Comparison of ENCODE assay signal across 11 cellular contexts in genomic region chr10:73857446-73857845, GRCh38. TPM values are rescaled to one million over a fixed set of nuclear protein-coding genes. Genes with fewer than 3 reads are reported as not detected.
A peak's percentile ranks its signal among the peaks of the same experiment; 100 is the strongest.
DNase-seq lines count a peak whose midpoint lies in the region; ATAC-seq and TF ChIP-seq lines count a peak whose summit lies in the region.
"Had no signal": no experiment of that assay in that cellular context is flagged by ENCODE, and none has a peak within 500 bp of the region (broad histone marks: within the 10 kb centered on the region; RNA-seq: fewer than 3 reads in every experiment).

No MANE protein-coding gene starts in this region.

- CTCF ChIA-PET in SK-N-SH (lab: Yijun Ruan, JAX), result interaction anchor here (28.7 to 37.3 kb wide), 2 partner anchors 13 to 16 kb away, joined by 753 read pairs; partner anchors contain the start of gene CAMK2G
- CTCF ChIA-PET in PC-3 (lab: Charles Lee), result no interaction called here

- in situ Hi-C loops in astrocyte of the spinal cord (cut with HindIII; ENCODE audit: low sequenced_read_pairs), result no loop called here

- H3K9ac ChIP-seq in SK-N-SH, result no peak overlapping the region
- no peak overlapping the region for H3K9ac ChIP-seq in PC-3 (ENCODE audit: low read length)

- 83% methylated on average over 10 of the region's 10 CpGs for WGBS in SK-N-SH (ENCODE audit: low lambda C conversion rate)

- H3K4me3 ChIP-seq in SK-N-SH (ENCODE audit: low read depth in 2 of 2, low read length in 1 of 2) (no peak overlapping the region), astrocyte of the spinal cord (ENCODE audit: low read depth, low read length) (no peak overlapping the region), PC-3 (ENCODE audit: low read length) (no peak overlapping the region)
- H3K4me3 ChIP-seq: heart right ventricle had no signal

- H3K9me2 ChIP-seq in SK-N-SH (no peaks in the 10 kb centered on the region), PC-3 (replicated peaks; ENCODE audit: low read length) (no peaks in the 10 kb centered on the region)

- ATAC-seq in SK-N-SH treated with all-trans-retinoic acid at 6 μM for 48 hours, result peak; percentile 62
- ATAC-seq in GM21360 (IDR thresholded peaks at IDR 0.05; ENCODE audit: unreplicated experiment), result no peak
- ATAC-seq in PC-3, result no peak

- H3F3A ChIP-seq in SK-N-SH (replicated peaks; ENCODE audit: insufficient read depth) (peaks cover 7% of the 10 kb centered on the region), PC-3 (ENCODE audit: low read length, unreplicated experiment) (no peaks in the 10 kb centered on the region)

- intact Hi-C loops in PC-3 (cut with micrococcal nuclease), result no loop called here

- no peak for TF ChIP-seq RAD21 in SK-N-SH (IDR thresholded peaks at IDR 0.05; ENCODE audit: low read length)

- DNase-seq in SK-N-SH (no peak), NOMO-1 (lab: John Stamatoyannopoulos, UW; ENCODE audit: unreplicated experiment in 2 of 2) (peak; percentile 48 to 80), astrocyte of the spinal cord (ENCODE audit: low read depth, low spot score) (peak; percentile 66), PC-3 (no peak), NCI-H1092 (lab: John Stamatoyannopoulos, UW) (no peak)
- peak; percentile 26 to 39 for DNase-seq in stimulated activated CD4-positive, alpha-beta T cell treated with anti-CD3 and anti-CD28 coated beads, Interleukin-2, amount 100 ng/mL, for 24 hours
- DNase-seq: heart right ventricle, NCI-H526 treated with DMSO at 0.1 percent for 48 hours had no signal

- H3K27me3 ChIP-seq in SK-N-SH (ENCODE audit: insufficient read depth) (no peaks in the 10 kb centered on the region), PC-3 (ENCODE audit: low read length) (no peaks in the 10 kb centered on the region)
- H3K27me3 ChIP-seq: heart right ventricle had no signal

- H2AFZ ChIP-seq in SK-N-SH (ENCODE audit: low read depth), result no peak overlapping the region
- H2AFZ ChIP-seq in PC-3 (ENCODE audit: low read length), result no peak overlapping the region

- no peaks in the 10 kb centered on the region for H3K9me3 ChIP-seq in SK-N-SH
- H3K9me3 ChIP-seq in PC-3 (ENCODE audit: low read length), result no peaks in the 10 kb centered on the region
- H3K9me3 ChIP-seq: heart right ventricle had no signal

- no peak for TF ChIP-seq EP300 in SK-N-SH (IDR thresholded peaks at IDR 0.05; ENCODE audit: borderline replicate concordance in 1 of 2, low read depth in 1 of 2, low read length in 1 of 2)

- H3K4me1 ChIP-seq in SK-N-SH (ENCODE audit: control insufficient read depth in 1 of 2, insufficient read depth in 2 of 2, low read depth in 1 of 2, low read length in 1 of 2), result peaks cover 0 to 2% of the 10 kb centered on the region in 2 experiments; a peak in 1 of 4 replicates
- H3K4me1 ChIP-seq in PC-3 (ENCODE audit: insufficient read depth, low read length), result no peaks in the 10 kb centered on the region

- POLR2A ChIA-PET in SK-N-SH (lab: Yijun Ruan, JAX), result no interaction called here
- POLR2A ChIA-PET in PC-3 (lab: Charles Lee; ENCODE audit: unreplicated experiment), result no interaction called here

- H3K79me2 ChIP-seq in SK-N-SH (ENCODE audit: insufficient read depth) (peaks cover 25% of the 10 kb centered on the region; the same call in 1 of the 2 replicates), PC-3 (ENCODE audit: low read length) (peaks cover 83% of the 10 kb centered on the region)

- H3K36me3 ChIP-seq in SK-N-SH (replicated peaks in 1 of 2; ENCODE audit: control insufficient read depth in 1 of 2, insufficient read depth in 2 of 2, low read length in 1 of 2), result peaks cover 11 to 73% of the 10 kb centered on the region in 2 experiments
- H3K36me3 ChIP-seq in PC-3 (ENCODE audit: low read depth, low read length), result peaks cover 96% of the 10 kb centered on the region

- H3K4me2 ChIP-seq in SK-N-SH (no peak overlapping the region), PC-3 (ENCODE audit: low read length) (no peak overlapping the region)

- BruUV-seq in PC-3 (replicated peaks; lab: Mats Ljungman, UMichigan), result no TSS peak

- TF ChIP-seq CTCF in SK-N-SH (IDR thresholded peaks at IDR 0.05) (no peak), astrocyte of the spinal cord (IDR thresholded peaks at IDR 0.05; ENCODE audit: low read depth, low read length) (no peak), PC-3 (conservative IDR thresholded peaks at IDR 0.05; ENCODE audit: low read depth, low read length) (no peak)

- H4K20me1 ChIP-seq in SK-N-SH (ENCODE audit: insufficient read depth) (peaks cover 18% of the 10 kb centered on the region; the same call in 1 of the 2 replicates), PC-3 (ENCODE audit: low read length) (peaks cover 45% of the 10 kb centered on the region)

- H3K27ac ChIP-seq in SK-N-SH (ENCODE audit: low read depth in 2 of 2, low read length in 1 of 2) (no peak overlapping the region), PC-3 (ENCODE audit: low read length) (no peak overlapping the region)
- H3K27ac ChIP-seq: 22Rv1, heart right ventricle had no signal

TF ChIP-seq in SK-N-SH treated with all-trans-retinoic acid at 6 μM for 48 hours, 23 proteins besides CTCF, POLR2A, EP300 and RAD21 (continues in another document):
- no peak for TF ChIP-seq RARB (CRISPR knock-in tag; IDR thresholded peaks at IDR 0.05)
- TF ChIP-seq TOX (CRISPR knock-in tag; IDR thresholded peaks at IDR 0.05; ENCODE audit: borderline replicate concordance), result no peak
- no peak for TF ChIP-seq ZNF8 (CRISPR knock-in tag; IDR thresholded peaks at IDR 0.05)
- TF ChIP-seq CSRNP3 (CRISPR knock-in tag; IDR thresholded peaks at IDR 0.05), result no peak
- TF ChIP-seq BACH2 (CRISPR knock-in tag; IDR thresholded peaks at IDR 0.05; ENCODE audit: borderline replicate concordance), result no peak
- TF ChIP-seq ZFP30 (CRISPR knock-in tag; IDR thresholded peaks at IDR 0.05), result no peak
- no peak for TF ChIP-seq ISL1 (CRISPR knock-in tag; IDR thresholded peaks at IDR 0.05)
- TF ChIP-seq ZFP3 (CRISPR knock-in tag; IDR thresholded peaks at IDR 0.05), result no peak

TF ChIP-seq in SK-N-SH, 30 proteins besides CTCF, POLR2A, EP300 and RAD21:
- TF ChIP-seq FOXM1 (IDR thresholded peaks at IDR 0.05; ENCODE audit: low read depth), result no peak
- TF ChIP-seq SIN3A (IDR thresholded peaks at IDR 0.05; ENCODE audit: borderline replicate concordance, low read depth, low read length), result no peak
- no peak for TF ChIP-seq JUND (IDR thresholded peaks at IDR 0.05)
- no peak for TF ChIP-seq RCOR1 (IDR thresholded peaks at IDR 0.05; ENCODE audit: low read length)
- no peak for TF ChIP-seq IRF3 (IDR thresholded peaks at IDR 0.05; ENCODE audit: low read depth, low read length)
- no peak for TF ChIP-seq RXRA (IDR thresholded peaks at IDR 0.05; ENCODE audit: borderline replicate concordance, low read depth)
- TF ChIP-seq EZH2phosphoT487 (IDR thresholded peaks at IDR 0.05; ENCODE audit: borderline replicate concordance, low read depth), result no peak
- TF ChIP-seq TAF1 (IDR thresholded peaks at IDR 0.05; ENCODE audit: borderline replicate concordance, low read depth, low read length), result no peak
- TF ChIP-seq MEF2A (IDR thresholded peaks at IDR 0.05; ENCODE audit: borderline replicate concordance, low read depth), result no peak
TF ChIP-seq in SK-N-SH: peak in this region for 0.

RNA-seq across cellular contexts. Expression of gene CAMK2G, which starts 16.9 kb away (rescaled TPM):
- 41.4 and 52.2 TPM in 2 replicates for polyA plus RNA-seq in SK-N-SH (2012; rRNA removed)
- polyA plus RNA-seq in SK-N-SH (2012; cell fraction: cytosol; rRNA removed), result 29.0 and 35.7 TPM in 2 replicates
- 103 and 119 TPM in 2 replicates for polyA plus RNA-seq in SK-N-SH (2012; cell fraction: nucleus; rRNA removed)
- 170 and 179 TPM in 2 replicates for total RNA-seq in PC-3 (2014; rRNA removed)

RNA-seq across cellular contexts. Expression of gene NDST2, which starts 46.0 kb away (rescaled TPM):
- polyA plus RNA-seq in SK-N-SH (2012; rRNA removed), result 22.1 and 24.1 TPM in 2 replicates
- polyA plus RNA-seq in SK-N-SH (2012; cell fraction: cytosol; rRNA removed), result 10.5 and 14.1 TPM in 2 replicates
- polyA plus RNA-seq in SK-N-SH (2012; cell fraction: nucleus; rRNA removed), result 69.9 and 86.8 TPM in 2 replicates
- 53.0 and 89.9 TPM in 2 replicates for total RNA-seq in PC-3 (2014; rRNA removed)

RNA-seq across cellular contexts. Expression of gene PLAU, which starts 53.5 kb away (rescaled TPM):
- polyA plus RNA-seq in SK-N-SH (2012; rRNA removed), result 159 and 200 TPM in 2 replicates
- polyA plus RNA-seq in SK-N-SH (2012; cell fraction: cytosol; rRNA removed), result 163 and 191 TPM in 2 replicates
- 211 and 277 TPM in 2 replicates for polyA plus RNA-seq in SK-N-SH (2012; cell fraction: nucleus; rRNA removed)
- total RNA-seq in PC-3 (2014; rRNA removed), result 1,570 and 1,582 TPM in 2 replicates

Comparison
In these comparisons a context has a peak if more than half of its experiments do, and no peak if none do; other contexts are left out.
1. DNase-seq: peak in NOMO-1 (2 of 2), astrocyte of the spinal cord (single experiment) and stimulated activated CD4-positive, alpha-beta T cell treated with anti-CD3 and anti-CD28 coated beads, Interleukin-2, amount 100 ng/mL, for 24 hours (2 of 2); none in SK-N-SH (single experiment), PC-3 (single experiment) and NCI-H1092 (single experiment).